ENCODE assay signal across 31 cellular contexts in the genomic region with DNA sequence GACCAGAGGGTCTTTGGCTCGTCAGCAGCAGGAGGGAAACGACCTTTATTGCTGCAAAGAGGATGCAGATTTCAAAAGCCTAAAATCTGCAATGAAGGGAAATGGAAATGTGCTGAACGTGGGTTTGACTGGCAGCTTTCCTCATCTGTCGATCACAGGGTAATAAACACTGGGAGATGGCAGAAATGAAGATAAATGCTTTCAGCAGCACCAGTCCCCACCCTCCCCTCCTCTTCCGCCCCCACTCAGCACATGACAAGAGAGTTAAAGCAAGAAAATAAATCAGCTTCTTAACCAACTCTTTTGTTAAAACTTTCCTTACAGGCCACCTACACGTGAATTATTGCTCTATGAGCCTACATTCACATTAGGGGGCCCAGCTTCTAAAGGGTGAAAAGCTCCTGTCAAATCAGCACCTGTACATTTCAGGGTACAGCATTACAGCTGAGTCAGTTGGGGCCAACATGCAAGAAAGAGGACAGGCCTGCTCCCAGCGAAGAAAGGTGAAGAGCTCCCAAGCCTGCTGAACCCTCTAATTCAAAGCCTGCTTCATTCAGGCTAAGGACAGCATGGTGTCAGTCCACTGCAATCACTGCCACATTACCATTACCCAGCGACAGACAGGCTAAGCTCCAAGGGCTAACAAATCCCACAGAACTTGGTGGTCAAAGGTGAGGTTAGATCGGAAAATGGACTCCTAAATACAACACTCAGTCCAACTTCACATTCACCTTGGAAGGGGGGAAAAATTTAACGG.
DNase-seq lines count a peak whose midpoint lies in the region; FAIRE-seq and TF ChIP-seq lines count a peak whose summit lies in the region.
"Had no signal": no experiment of that assay in that cellular context is flagged by ENCODE, and none has a peak within 500 bp of the region (broad histone marks: within the 10 kb centered on the region; RNA-seq: fewer than 3 reads in every experiment).

No MANE protein-coding gene starts in this region.

- DNase-seq in H9 (no peak), NCI-H82 (lab: John Stamatoyannopoulos, UW) (peak; percentile 65), endodermal cell (no peak), retina (peak; percentile 11), SIG-M5 treated with dmso at 0.1 percent for 504 hours (lab: John Stamatoyannopoulos, UW; ENCODE audit: unreplicated experiment) (no peak), GM19239 (ENCODE audit: insufficient read length, low spot score) (no peak)
- no peak for DNase-seq in effector CD8-positive, alpha-beta T cell (lab: John Stamatoyannopoulos, UW)
- DNase-seq: ACHN; activated CD4-positive, alpha-beta T cell treated with anti-CD3 and anti-CD28 coated beads for 36 hours; activated CD8-positive, alpha-beta T cell treated with anti-CD3 and anti-CD28 coated beads for 36 hours; activated effector memory CD4-positive, alpha-beta T cell treated with Interleukin-2 at 50 U/mL for 16 hours; activated naive CD8-positive, alpha-beta T cell treated with anti-CD3 and anti-CD28 coated beads for 36 hours; BE2C; CD8-positive, alpha-beta T cell; foreskin fibroblast; heart right ventricle; Karpas-422; kidney; midbrain; naive thymus-derived CD4-positive, alpha-beta T cell; NCI-H2029; NCI-H226; Peyer's patch; SHP77; small intestine; stimulated activated naive CD4-positive, alpha-beta T cell treated with Interleukin-2 at 50 U/mL for 16 hours; testis had no signal

- H3K36me3 Mint-ChIP-seq in H9 (ENCODE audit: insufficient read depth in 1 of 3, low read depth in 3 of 3) (peaks cover 0 to 5% (median 0%) of the 10 kb centered on the region in 3 experiments; a peak in 2 of 7 replicates), endodermal cell (ENCODE audit: low read depth) (peaks cover 10% of the 10 kb centered on the region)

- H3K14ac ChIP-seq in H9 (ENCODE audit: insufficient read depth, low read length): no peak overlapping the region

- WGBS in H9 (ENCODE audit: extremely low coverage, insufficient read length, low lambda C conversion rate): no CpG with 5 or more reads among the region's 10 CpGs
- WGBS in endodermal cell (ENCODE audit: insufficient coverage in 1 of 2, insufficient read length in 1 of 2), 2 experiments: 46 to 67% methylated on average over 6 to 9 of the region's 10 CpGs

- no peak for TF ChIP-seq CTCF in H9 (conservative IDR thresholded peaks at IDR 0.05)
- TF ChIP-seq CTCF in endodermal cell (conservative IDR thresholded peaks at IDR 0.05): no peak

- H3K9ac ChIP-seq in H9 (ENCODE audit: extremely low read depth, insufficient read length, low read length) (no peak overlapping the region), endodermal cell (ENCODE audit: extremely low read depth, low read length, poor library complexity, severe bottlenecking) (no peak overlapping the region)

- peaks cover 9% of the 10 kb centered on the region; the same call in 1 of the 2 replicates for H3K4me1 ChIP-seq in H9 (ENCODE audit: insufficient read depth, low read length)
- peaks cover 23% of the 10 kb centered on the region for H3K4me1 ChIP-seq in endodermal cell (ENCODE audit: control insufficient read depth, insufficient read depth, low read length)
- H3K4me1 ChIP-seq: BE2C, testis had no signal

- no peak overlapping the region for H2BK20ac ChIP-seq in H9 (ENCODE audit: low read depth, low read length, poor library complexity, severe bottlenecking)

- no peak overlapping the region for H2AK5ac ChIP-seq in H9 (ENCODE audit: insufficient read length, low read length)

- no peak overlapping the region for H4K8ac ChIP-seq in H9 (replicated peaks; ENCODE audit: insufficient read length, low read depth, low read length)

- H3K79me1 ChIP-seq in H9 (ENCODE audit: insufficient read depth, low read depth, low read length, poor library complexity, severe bottlenecking): no peaks in the 10 kb centered on the region

- no peak overlapping the region for H3K56ac ChIP-seq in H9 (ENCODE audit: insufficient read length, low read depth, low read length)

- no peaks in the 10 kb centered on the region for H4K20me1 ChIP-seq in H9 (ENCODE audit: control insufficient read depth, insufficient read depth, insufficient read length)

- H3K23ac ChIP-seq in H9 (ENCODE audit: insufficient read length, low read depth, low read length): no peak overlapping the region

- H2BK5ac ChIP-seq in H9 (ENCODE audit: insufficient read length, low read length): no peak overlapping the region

- H3K23me2 ChIP-seq in H9 (ENCODE audit: insufficient read length, low read depth, low read length, poor library complexity, severe bottlenecking): no peaks in the 10 kb centered on the region

- no peak overlapping the region for H2AFZ ChIP-seq in H9 (ENCODE audit: low read length)

- H4K5ac ChIP-seq in H9 (ENCODE audit: insufficient read length, low read depth, low read length): no peak overlapping the region

- H4K91ac ChIP-seq in H9 (ENCODE audit: insufficient read length, low read depth, low read length): no peak overlapping the region

- H3K27me3 ChIP-seq in H9 (ENCODE audit: insufficient read depth, low read length) (no peaks in the 10 kb centered on the region), endodermal cell (ENCODE audit: control insufficient read depth, insufficient read depth, low read length, poor library complexity, severe bottlenecking) (no peaks in the 10 kb centered on the region)
- H3K27me3 ChIP-seq: BE2C, heart right ventricle, Peyer's patch, testis had no signal

- H3K4me3 Mint-ChIP-seq in H9 (peak overlapping the region in 1 of 2 experiments; percentile 28; a peak in 2 of 5 replicates), endodermal cell (no peak overlapping the region)
- H3K4me3 Mint-ChIP-seq: activated CD4-positive, alpha-beta T cell treated with anti-CD3 and anti-CD28 coated beads for 36 hours; activated CD8-positive, alpha-beta T cell treated with anti-CD3 and anti-CD28 coated beads for 36 hours; activated naive CD8-positive, alpha-beta T cell treated with anti-CD3 and anti-CD28 coated beads for 36 hours; CD8-positive, alpha-beta T cell had no signal

- H3K27me3 Mint-ChIP-seq in H9 (ENCODE audit: low read depth) (no peaks in the 10 kb centered on the region), endodermal cell (ENCODE audit: insufficient read depth) (no peaks in the 10 kb centered on the region)
- H3K27me3 Mint-ChIP-seq: activated CD4-positive, alpha-beta T cell treated with anti-CD3 and anti-CD28 coated beads for 36 hours; activated CD8-positive, alpha-beta T cell treated with anti-CD3 and anti-CD28 coated beads for 36 hours; activated naive CD8-positive, alpha-beta T cell treated with anti-CD3 and anti-CD28 coated beads for 36 hours; naive thymus-derived CD4-positive, alpha-beta T cell had no signal

- no peak overlapping the region for H2BK15ac ChIP-seq in H9 (ENCODE audit: low read depth, low read length)

- H3K9me3 ChIP-seq in H9 (ENCODE audit: control insufficient read depth, low read depth, low read length) (no peaks in the 10 kb centered on the region), endodermal cell (ENCODE audit: control insufficient read depth, low read length) (no peaks in the 10 kb centered on the region)
- H3K9me3 ChIP-seq: BE2C, heart right ventricle, Peyer's patch, testis had no signal

- peak overlapping the region; percentile 49 to 95 (median 69) for H3K27ac Mint-ChIP-seq in H9
- peak overlapping the region; percentile 75 for H3K27ac Mint-ChIP-seq in endodermal cell
- H3K27ac Mint-ChIP-seq: activated CD4-positive, alpha-beta T cell treated with anti-CD3 and anti-CD28 coated beads for 36 hours; activated CD8-positive, alpha-beta T cell treated with anti-CD3 and anti-CD28 coated beads for 36 hours; activated naive CD8-positive, alpha-beta T cell treated with anti-CD3 and anti-CD28 coated beads for 36 hours; CD8-positive, alpha-beta T cell had no signal

- no peak overlapping the region for H3K4ac ChIP-seq in H9 (ENCODE audit: low read depth, low read length)

- peak overlapping the region; percentile 6 for H3K4me3 ChIP-seq in endodermal cell (ENCODE audit: low read length)
- H3K4me3 ChIP-seq: heart right ventricle, Peyer's patch, testis had no signal

- H3K4me2 ChIP-seq in H9 (ENCODE audit: insufficient read depth, insufficient read length, low read length): peak overlapping the region; percentile 6

- H3K79me2 ChIP-seq in H9 (ENCODE audit: insufficient read depth, low read length): no peaks in the 10 kb centered on the region

- H3K27ac ChIP-seq in H9 (ENCODE audit: insufficient read length, low read depth, low read length): no peak overlapping the region
- H3K27ac ChIP-seq in endodermal cell (ENCODE audit: low read depth, low read length): peak overlapping the region; percentile 50
- H3K27ac ChIP-seq: heart right ventricle, Peyer's patch, testis had no signal

- H2BK12ac ChIP-seq in H9 (ENCODE audit: insufficient read length, low read depth, low read length): no peak overlapping the region

- H3K36me3 ChIP-seq in endodermal cell (ENCODE audit: control insufficient read depth, insufficient read depth, low read length): peaks cover 9% of the 10 kb centered on the region
- H3K36me3 ChIP-seq: BE2C, heart right ventricle, Peyer's patch had no signal

- no peak overlapping the region for H3K18ac ChIP-seq in H9 (ENCODE audit: insufficient read length, low read depth, low read length)

- FAIRE-seq in GM19239 (lab: Jason Lieb, UNC): no peak
- FAIRE-seq: colon, H54, HepG2, kidney, small intestine, urothelium cell line had no signal

- no peak overlapping the region for H2BK120ac ChIP-seq in H9 (ENCODE audit: low read depth, low read length, poor library complexity, severe bottlenecking)

- H3K9me3 Mint-ChIP-seq in H9: no peaks in the 10 kb centered on the region
- H3K9me3 Mint-ChIP-seq in endodermal cell: no peaks in the 10 kb centered on the region
- H3K9me3 Mint-ChIP-seq: activated CD8-positive, alpha-beta T cell treated with anti-CD3 and anti-CD28 coated beads for 36 hours; activated naive CD8-positive, alpha-beta T cell treated with anti-CD3 and anti-CD28 coated beads for 36 hours; CD8-positive, alpha-beta T cell; naive thymus-derived CD4-positive, alpha-beta T cell had no signal

- H3K4me1 Mint-ChIP-seq in H9: peaks cover 41 to 46% of the 10 kb centered on the region in 2 experiments
- H3K4me1 Mint-ChIP-seq in endodermal cell: peaks cover 32% of the 10 kb centered on the region

- H3T11ph ChIP-seq in H9 (ENCODE audit: low read length): no peak overlapping the region

Comparison
In these comparisons a context has a peak if more than half of its experiments do, and no peak if none do; other contexts are left out.
1. DNase-seq: peak in NCI-H82 (single experiment) and retina (single experiment); none in H9 (single experiment), endodermal cell (single experiment), effector CD8-positive, alpha-beta T cell (single experiment), SIG-M5 treated with dmso at 0.1 percent for 504 hours (single experiment) and GM19239 (single experiment).